Comparison of ENCODE assay signal across 1 cellular context in the genomic region with DNA sequence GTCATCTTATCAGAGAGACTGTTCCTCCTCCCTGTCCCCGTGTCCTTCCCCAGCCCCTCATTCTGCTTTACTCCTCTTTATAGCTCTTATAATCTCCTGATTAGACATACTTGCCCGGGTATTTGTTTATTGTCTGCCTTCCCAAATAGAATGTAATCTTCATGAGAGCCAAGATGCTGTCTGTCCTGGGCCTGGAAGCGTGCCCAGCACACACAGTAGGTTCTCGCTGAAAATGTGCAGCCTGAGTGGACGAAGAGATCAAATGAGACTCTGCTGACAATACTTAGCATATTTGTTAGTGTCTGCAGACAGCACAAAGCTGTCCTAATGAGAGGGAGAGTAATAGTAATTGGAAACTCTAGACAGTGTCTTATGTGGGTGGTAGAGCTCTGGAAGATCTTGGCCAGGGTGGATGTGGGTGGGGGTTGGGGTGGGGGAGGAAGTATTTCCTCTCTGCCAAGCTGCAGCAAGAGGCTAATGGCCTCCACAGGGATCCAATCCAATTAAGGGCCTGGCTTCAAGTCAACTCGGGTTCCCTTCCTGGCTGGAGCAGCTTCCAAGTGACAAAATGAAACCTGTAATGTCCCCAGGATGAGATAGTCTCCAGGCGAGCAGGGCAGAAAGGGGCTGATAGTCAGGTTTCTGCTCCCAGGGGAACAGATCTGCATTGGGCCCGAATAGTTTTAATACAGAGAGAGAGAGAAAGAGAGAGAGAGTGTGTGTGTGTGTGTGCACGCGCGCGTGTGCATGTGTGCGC.
TF ChIP-seq lines count a peak whose summit lies in the region.

No MANE protein-coding gene starts in this region.

TF ChIP-seq in liver, 16 proteins besides CTCF, POLR2A, EP300 and RAD21 (continued from another document):
- no peak for TF ChIP-seq FOXA1 (IDR thresholded peaks at IDR 0.05)
